Comparison of ENCODE assay signal across 19 cellular contexts in genomic region chr10:84354623-84355022, GRCh38.
"Had no signal": no experiment of that assay in that cellular context is flagged by ENCODE, and none has a peak within 500 bp of the region (broad histone marks: within the 10 kb centered on the region; RNA-seq: fewer than 3 reads in every experiment).

No MANE protein-coding gene starts in this region.

- H3K4me3 ChIP-seq: body of pancreas, colonic mucosa, esophagus squamous epithelium, hepatocyte, left lung, suprapubic skin, upper lobe of left lung had no signal

- H3K36me3 Mint-ChIP-seq: naive B cell had no signal

- H3K4me2 ChIP-seq: hepatocyte had no signal

- H2AFZ ChIP-seq: hepatocyte had no signal

- ATAC-seq: body of pancreas, left lung had no signal

- DNase-seq: activated CD4-positive, alpha-beta T cell treated with anti-CD3 and anti-CD28 coated beads for 4 hours; activated CD8-positive, alpha-beta memory T cell treated with anti-CD3 and anti-CD28 coated beads, Interleukin-2, amount 50 U/mL, for 48 hours; activated naive CD4-positive, alpha-beta T cell treated with anti-CD3 and anti-CD28 coated beads, Interleukin-2, amount 50 U/mL, for 16 hours; amygdala; body of pancreas; caudate nucleus; colonic mucosa; esophagus squamous epithelium; left lung; naive B cell; retina; stimulated activated CD4-positive, alpha-beta T cell treated with anti-CD3 and anti-CD28 coated beads, Interleukin-4, amount 100 ng/mL, for 24 hours; stimulated activated naive CD4-positive, alpha-beta T cell treated with Interleukin-2 at 50 U/mL for 16 hours; T-helper 1 cell; upper lobe of left lung; WERI-Rb-1 had no signal

- H3K36me3 ChIP-seq: colonic mucosa, esophagus squamous epithelium, left lung, suprapubic skin, upper lobe of left lung, WERI-Rb-1 had no signal

- H3K27me3 ChIP-seq: body of pancreas, colonic mucosa, esophagus squamous epithelium, hepatocyte, left lung, suprapubic skin, upper lobe of left lung had no signal

- H3K9me3 Mint-ChIP-seq: naive B cell had no signal

- FAIRE-seq: keratinocyte had no signal

- H3K27me3 Mint-ChIP-seq: naive B cell had no signal

- H3K9me3 ChIP-seq: body of pancreas, colonic mucosa, esophagus squamous epithelium, left lung, suprapubic skin, upper lobe of left lung had no signal

- H3K27ac ChIP-seq: body of pancreas, colonic mucosa, esophagus squamous epithelium, hepatocyte, left lung, suprapubic skin, WERI-Rb-1 had no signal
